Comparison of ENCODE assay signal across 8 cellular contexts in genomic region chr7:35519971-35520809, GRCh38.
DNase-seq lines count a peak whose midpoint lies in the region; ATAC-seq, FAIRE-seq and TF ChIP-seq lines count a peak whose summit lies in the region.

No MANE protein-coding gene starts in this region.

- POLR2A ChIA-PET in A549 (lab: Yijun Ruan, JAX), result no interaction called here

- H3K9me3 ChIP-seq in A549 (no peaks in the 10 kb centered on the region), body of pancreas (no peaks in the 10 kb centered on the region)

- CTCF ChIA-PET in A549 (lab: Yijun Ruan, JAX), result interaction anchor here (0.6 to 5.8 kb wide), 42 partner anchors 9 to 441 kb away, joined by 3 to 24 read pairs (median 5); no protein-coding TSS in a partner anchor

- peak; percentile 84 to 90 for TF ChIP-seq RAD21 in A549 (conservative IDR thresholded peaks at IDR 0.05 in 1 of 2, IDR thresholded peaks at IDR 0.05 in 1 of 2)

- TF ChIP-seq POLR2A in A549 (IDR thresholded peaks at IDR 0.05; ENCODE audit: low read length) (no peak), GM12891 (IDR thresholded peaks at IDR 0.05; ENCODE audit: low read depth, low read length) (no peak), body of pancreas (IDR thresholded peaks at IDR 0.05) (no peak)

- H3K4me1 ChIP-seq in A549 (no peaks in the 10 kb centered on the region), body of pancreas (no peaks in the 10 kb centered on the region)

- peak; percentile 32 for FAIRE-seq in A549 (lab: Jason Lieb, UNC)
- peak; percentile 88 for FAIRE-seq in GM12891 (lab: Jason Lieb, UNC)

- no peaks in the 10 kb centered on the region for H3K36me3 ChIP-seq in body of pancreas (replicated peaks in 1 of 2; ENCODE audit: insufficient read depth in 1 of 2, low read depth in 2 of 2)

- TF ChIP-seq CTCF in A549 (IDR thresholded peaks at IDR 0.05), result peak; percentile 78
- peak; percentile 55 to 79 (median 75) for TF ChIP-seq CTCF in body of pancreas (IDR thresholded peaks at IDR 0.05)

- intact Hi-C loops in body of pancreas (cut with DNase I), result no loop called here

- ATAC-seq in A549, result peak; percentile 75 to 95
- ATAC-seq in HG02870 (IDR thresholded peaks at IDR 0.05; ENCODE audit: unreplicated experiment), result peak; percentile 72
- ATAC-seq in body of pancreas, result peak; percentile 71

- WGBS in A549 (ENCODE audit: missing lambda C conversion rate), result 7% methylated on average over 14 of the region's 14 CpGs
- 25 to 32% methylated on average over 13 to 14 of the region's 14 CpGs for WGBS in body of pancreas, 2 donors

- no peak overlapping the region for H3K27ac ChIP-seq in A549
- no peak overlapping the region for H3K27ac ChIP-seq in body of pancreas

- H3K4me2 ChIP-seq in A549, result peak overlapping the region; percentile 76

- H3K27me3 ChIP-seq in body of pancreas, result no peaks in the 10 kb centered on the region

- DNase-seq in A549 (ENCODE audit: low read depth in 1 of 2, low spot score in 1 of 2) (peak; percentile 71 to 85), GM12891 (ENCODE audit: insufficient read length, low spot score) (peak; percentile 48), NCI-H146 (lab: John Stamatoyannopoulos, UW) (peak; percentile 75), T-helper 1 cell (peak in 3 of 5 donors; percentile 10 to 54 (median 38)), body of pancreas (peak; percentile 69 to 80 (median 76)), iPS DF 4.7 (ENCODE audit: extremely low read depth, low spot score) (peak; percentile 58)
- peak in 3 of 4 experiments; percentile 24 to 41 (median 29) for DNase-seq in stimulated activated CD4-positive, alpha-beta T cell treated with anti-CD3 and anti-CD28 coated beads, Interleukin-1b, Interleukin-23, amount 100 ng/mL, for 24 hours (ENCODE audit: low read depth in 4 of 4, low spot score in 1 of 4)

- TF ChIP-seq EP300 in A549 (IDR thresholded peaks at IDR 0.05), result no peak

- H3K4me3 ChIP-seq in A549 (no peak overlapping the region), body of pancreas (no peak overlapping the region)

TF ChIP-seq in A549, 52 proteins besides CTCF, POLR2A, EP300 and RAD21:
- TF ChIP-seq EHMT2 (IDR thresholded peaks at IDR 0.05; ENCODE audit: low read depth) (no peak), HOXB13 (CRISPR knock-in tag; IDR thresholded peaks at IDR 0.05; ENCODE audit: low read depth) (no peak), TFCP2L1 (CRISPR knock-in tag; IDR thresholded peaks at IDR 0.05) (no peak), SMC3 (IDR thresholded peaks at IDR 0.05) (peak; percentile 72), RNF2 (IDR thresholded peaks at IDR 0.05; ENCODE audit: borderline replicate concordance, low read depth) (no peak), KDM5A (IDR thresholded peaks at IDR 0.05) (no peak), MAFK (IDR thresholded peaks at IDR 0.05; ENCODE audit: partially characterized antibody) (no peak)

TF ChIP-seq in GM12891, 5 proteins besides CTCF, POLR2A, EP300 and RAD21:
- no peak for TF ChIP-seq POU2F2 (IDR thresholded peaks at IDR 0.05; ENCODE audit: low read depth, low read length)
- no peak for TF ChIP-seq SPI1 (IDR thresholded peaks at IDR 0.05; ENCODE audit: low read depth, low read length)
- TF ChIP-seq TAF1 (IDR thresholded peaks at IDR 0.05; ENCODE audit: low read depth, low read length), result no peak
